In the genomic region with DNA sequence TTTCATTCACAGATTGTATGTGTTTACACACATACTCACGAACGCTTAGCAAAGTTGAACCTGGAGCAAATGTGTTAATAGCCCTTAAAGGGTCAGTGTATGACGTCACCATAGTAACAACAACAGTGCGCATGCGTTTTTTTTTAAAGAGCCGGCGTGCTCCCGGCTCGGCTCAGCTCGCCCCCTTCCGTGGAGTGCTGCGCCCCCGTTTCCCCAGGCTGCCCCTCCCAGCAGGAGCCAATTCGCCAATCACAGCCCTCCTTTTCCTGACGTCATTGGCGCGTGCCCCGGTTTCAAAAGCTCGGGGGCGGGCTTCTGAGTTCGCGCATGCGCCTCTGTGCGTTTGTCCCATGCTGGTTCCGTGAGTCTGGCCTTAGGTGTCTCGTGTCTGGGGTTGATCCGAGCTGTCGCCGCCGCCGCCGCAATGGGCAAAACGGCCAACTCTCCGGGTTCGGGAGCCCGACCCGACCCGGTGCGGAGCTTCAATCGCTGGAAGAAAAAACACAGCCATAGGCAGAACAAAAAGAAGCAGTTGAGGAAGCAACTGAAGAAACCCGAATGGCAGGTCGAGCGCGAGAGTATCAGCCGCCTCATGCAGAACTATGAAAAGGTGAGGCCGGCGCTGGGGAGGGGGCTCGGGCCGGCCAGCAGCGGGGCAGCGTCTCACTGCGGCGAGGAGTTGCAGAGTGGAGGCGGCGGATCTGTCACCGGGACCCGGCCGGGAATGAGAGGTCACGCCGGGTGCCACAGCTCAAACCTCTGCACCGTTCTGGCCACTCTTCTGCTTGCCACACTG, we compare ENCODE assay signal across 8 cellular contexts. TPM values are rescaled to one million over a fixed set of nuclear protein-coding genes. Genes with fewer than 3 reads are reported as not detected.
DNase-seq lines count a peak whose midpoint lies in the region; ATAC-seq and TF ChIP-seq lines count a peak whose summit lies in the region.

Gene DDX10, plus strand, starts transcription at position 340 of the 796 bp plus-strand sequence. Its CDS starts 85 bp downstream, at position 425.

- peak within 1 kb of the TSS; percentile 98 for H3K27ac Mint-ChIP-seq in activated T-helper 17 cell treated with anti-CD3 and anti-CD28 coated beads, Interleukin-2, amount 50 U/mL, for 72 hours
- H3K27ac Mint-ChIP-seq in naive thymus-derived CD8-positive, alpha-beta T cell = peak within 1 kb of the TSS; percentile 89 to 100 (median 99)

- TF ChIP-seq CTCF in LNCaP clone FGC (IDR thresholded peaks at IDR 0.05; ENCODE audit: control insufficient read depth, extremely low read depth, insufficient read depth) (peak; percentile 14; the same call in 1 of the 2 replicates), RWPE1 (conservative IDR thresholded peaks at IDR 0.05; ENCODE audit: low read depth) (no peak), fibroblast of mammary gland (conservative IDR thresholded peaks at IDR 0.05; ENCODE audit: control insufficient read depth, insufficient read depth, low read depth, low read length) (no peak)

- peak within 1 kb of the TSS; percentile 100 for H3K4me3 Mint-ChIP-seq in activated T-helper 17 cell treated with anti-CD3 and anti-CD28 coated beads, Interleukin-2, amount 50 U/mL, for 72 hours
- peak within 1 kb of the TSS; percentile 93 to 100 (median 100) for H3K4me3 Mint-ChIP-seq in naive thymus-derived CD8-positive, alpha-beta T cell

- POLR2A ChIA-PET in RWPE1 (lab: Yijun Ruan, JAX; ENCODE audit: low non-redundant PET) = no interaction called here
- POLR2A ChIA-PET in naive thymus-derived CD8-positive, alpha-beta T cell (lab: Charles Lee) = interaction anchor here (0.6 to 1.7 kb wide), 7 partner anchors 71 to 1207 kb away, joined by 3 to 11 read pairs (median 4); partner anchors contain the start of genes CUL5, CWF19L2, EXPH5 and POGLUT3

- H3K27me3 Mint-ChIP-seq in activated T-helper 17 cell treated with anti-CD3 and anti-CD28 coated beads, Interleukin-2, amount 50 U/mL, for 72 hours = no peaks in the 10 kb centered on the region
- peaks cover 0 to 3% (median 0%) of the 10 kb centered on the region in 5 donors for H3K27me3 Mint-ChIP-seq in naive thymus-derived CD8-positive, alpha-beta T cell

- CTCF ChIA-PET in RWPE1 (lab: Yijun Ruan, JAX) = interaction anchor here (0.8 kb wide), 1 partner anchor 13 kb away, joined by 3 read pairs; no protein-coding TSS in a partner anchor

- H3K4me1 Mint-ChIP-seq in activated T-helper 17 cell treated with anti-CD3 and anti-CD28 coated beads, Interleukin-2, amount 50 U/mL, for 72 hours = peaks cover 34% of the 10 kb centered on the region
- peaks cover 29 to 53% (median 51%) of the 10 kb centered on the region in 4 donors for H3K4me1 Mint-ChIP-seq in naive thymus-derived CD8-positive, alpha-beta T cell

- ATAC-seq in activated T-helper 17 cell treated with anti-CD3 and anti-CD28 coated beads, Interleukin-2, amount 50 U/mL, for 72 hours (replicated peaks) = peak; percentile 99
- ATAC-seq in naive thymus-derived CD8-positive, alpha-beta T cell = peak; percentile 97 to 99

- DNase-seq in EH (ENCODE audit: low read depth) (peak; percentile 98), GOT3 (lab: John Stamatoyannopoulos, UW) (peak; percentile 76), LNCaP clone FGC (ENCODE audit: low read depth) (peak; percentile 92), RWPE1 (ENCODE audit: low spot score) (peak; percentile 99), fibroblast of mammary gland (ENCODE audit: low read depth) (peak; percentile 98)
- peak; percentile 93 to 100 (median 99) for DNase-seq in naive thymus-derived CD8-positive, alpha-beta T cell
- peak; percentile 95 to 99 (median 98) for DNase-seq in stimulated activated naive CD4-positive, alpha-beta T cell (lab: John Stamatoyannopoulos, UW)

- H3K36me3 Mint-ChIP-seq in activated T-helper 17 cell treated with anti-CD3 and anti-CD28 coated beads, Interleukin-2, amount 50 U/mL, for 72 hours (ENCODE audit: low read depth) = peaks cover 37% of the 10 kb centered on the region
- H3K36me3 Mint-ChIP-seq in naive thymus-derived CD8-positive, alpha-beta T cell = peaks cover 0 to 22% (median 0%) of the 10 kb centered on the region in 3 donors

- peak within 1 kb of the TSS; percentile 85 for H3K4me3 ChIP-seq in LNCaP clone FGC (ENCODE audit: low read depth, low read length)
- peak within 1 kb of the TSS; percentile 85 for H3K4me3 ChIP-seq in fibroblast of mammary gland (ENCODE audit: control insufficient read depth, low read depth, low read length)

- H3K9me3 Mint-ChIP-seq in activated T-helper 17 cell treated with anti-CD3 and anti-CD28 coated beads, Interleukin-2, amount 50 U/mL, for 72 hours = no peaks in the 10 kb centered on the region
- peaks cover 0 to 2% (median 0%) of the 10 kb centered on the region in 9 donors for H3K9me3 Mint-ChIP-seq in naive thymus-derived CD8-positive, alpha-beta T cell

- H3K27ac ChIP-seq in RWPE1 = peak within 1 kb of the TSS; percentile 41; the same call in 1 of the 2 replicates

RNA-seq across cellular contexts. Expression of gene DDX10, which starts in this region (rescaled TPM):
- total RNA-seq in activated T-helper 17 cell treated with anti-CD3 and anti-CD28 coated beads, Interleukin-2, amount 50 U/mL, for 72 hours = 10 to 100 TPM; 25.0 to 45.3 TPM
- 10 to 100 TPM; 21.1 to 26.3 TPM for total RNA-seq in naive thymus-derived CD8-positive, alpha-beta T cell
- 10 to 100 TPM; 13.1 to 15.9 (median 15.2) TPM for polyA plus RNA-seq in naive thymus-derived CD8-positive, alpha-beta T cell

Comparison
In these comparisons a context has a peak if more than half of its experiments do, and no peak if none do; other contexts are left out.
1. Peak in every context shown above with its lines: DNase-seq, ATAC-seq, H3K4me3 ChIP-seq and H3K27ac ChIP-seq.